In the genomic region with DNA sequence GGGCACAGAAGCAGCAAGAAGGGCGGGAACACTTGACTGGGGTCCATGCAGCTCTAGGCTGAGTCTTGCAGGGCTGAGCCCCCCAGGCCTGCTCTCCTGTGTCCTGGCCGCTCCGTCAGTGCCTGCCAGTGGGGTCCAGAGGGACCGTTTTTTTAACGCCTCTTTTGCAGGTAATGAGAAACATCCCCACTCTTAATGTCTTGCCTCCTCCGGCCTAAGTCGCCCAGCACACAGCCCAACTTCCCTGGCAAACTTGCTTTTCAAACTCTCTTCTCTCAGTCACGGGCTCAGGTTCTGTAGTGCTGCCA, we compare ENCODE assay signal across 1 cellular context.
TF ChIP-seq lines count a peak whose summit lies in the region.

No MANE protein-coding gene starts in this region.

TF ChIP-seq in HEK293, 187 proteins besides CTCF, POLR2A, EP300 and RAD21:
- TF ChIP-seq ZNF335 (tag by site-specific recombination; conservative IDR thresholded peaks at IDR 0.05): peak; percentile 79
